In the genomic region with DNA sequence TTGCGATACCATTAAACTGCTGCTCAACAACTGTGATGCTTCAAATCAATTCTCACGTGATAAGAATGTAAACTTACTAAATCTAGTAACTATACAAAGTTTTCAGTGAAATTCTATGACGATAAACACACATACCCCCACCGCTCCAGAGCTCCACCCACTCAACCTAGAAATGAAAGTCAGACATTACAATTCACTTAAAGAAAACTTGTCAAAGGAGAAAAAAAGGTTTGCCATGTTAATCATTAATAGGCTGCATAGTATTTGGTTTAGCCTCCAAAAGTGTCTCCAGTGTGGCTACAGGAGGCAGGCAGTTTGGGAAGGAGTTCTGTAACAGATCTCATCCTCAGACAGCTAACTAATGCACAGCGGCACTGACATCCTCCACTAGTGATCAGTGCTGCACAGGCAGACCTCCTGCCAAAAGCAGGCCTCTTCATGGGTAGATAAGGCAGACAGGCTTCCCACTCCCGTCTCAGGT, we compare ENCODE assay signal across 8 cellular contexts. TPM values are rescaled to one million over a fixed set of nuclear protein-coding genes. Genes with fewer than 3 reads are reported as not detected.
A peak's percentile ranks its signal among the peaks of the same experiment; 100 is the strongest.
DNase-seq lines count a peak whose midpoint lies in the region; ATAC-seq and TF ChIP-seq lines count a peak whose summit lies in the region.

No MANE protein-coding gene starts in this region.

- TF ChIP-seq POLR2A in transverse colon (IDR thresholded peaks at IDR 0.05), result peak; percentile 10

- H3K4me1 ChIP-seq in lung (ENCODE audit: control insufficient read depth in 2 of 2, insufficient read depth in 2 of 2, low read length in 2 of 2) (peaks cover 6 to 19% of the 10 kb centered on the region in 2 donors), transverse colon (peaks cover 5 to 78% (median 51%) of the 10 kb centered on the region in 4 donors)

- WGBS in lung, 2 donors, result 48 to 58% methylated on average over 6 of the region's 6 CpGs
- 50 to 60% methylated on average over 3 to 6 of the region's 6 CpGs for WGBS in transverse colon (ENCODE audit: low coverage in 1 of 2), 2 donors

- intact Hi-C loops in transverse colon (cut with DNase I; ENCODE audit: low total_unique reads), result no loop called here

- ATAC-seq in activated naive CD8-positive, alpha-beta T cell treated with anti-CD3 and anti-CD28 coated beads, Interleukin-2, amount 10 ng/mL, durations not matched to agents 7 days and 5 days (ENCODE audit: low read depth), result peak; percentile 40
- ATAC-seq in lung (ENCODE audit: insufficient read depth, low FRiP score) (no peak), GM19328 (IDR thresholded peaks at IDR 0.05; ENCODE audit: unreplicated experiment) (no peak)

- peak overlapping the region; percentile 24 for H3K4me3 ChIP-seq in lung
- H3K4me3 ChIP-seq in transverse colon, result peak overlapping the region in 2 of 4 donors; percentile 2 to 83

- POLR2A ChIA-PET in activated naive CD8-positive, alpha-beta T cell treated with anti-CD3 and anti-CD28 coated beads, Interleukin-2, amount 10 ng/mL, durations not matched to agents 7 days and 5 days (lab: Charles Lee), result interaction anchor here (0.8 to 2.6 kb wide), 6 partner anchors 34 to 215 kb away, joined by 3 to 29 read pairs (median 4); a partner anchor contains a TSS

- no peaks in the 10 kb centered on the region for H3K9me3 Mint-ChIP-seq in activated naive CD8-positive, alpha-beta T cell treated with anti-CD3 and anti-CD28 coated beads, Interleukin-2, amount 10 ng/mL, durations not matched to agents 7 days and 5 days

- in situ Hi-C loops in G401 (cut with HindIII; ENCODE audit: low sequenced_read_pairs), result no loop called here
- in situ Hi-C loops in KBM-7 (cut with MboI; ENCODE audit: low pct_unique_long_range_greater_than_20kb, low sequenced_read_pairs), result no loop called here
- in situ Hi-C loops in transverse colon (cut with MboI; ENCODE audit: low pct_ligation_motif_present in 1 of 4, low pct_unique_long_range_greater_than_20kb in 1 of 4, low sequenced_read_pairs in 3 of 4), result no loop called here

- DNase-seq in G401 (ENCODE audit: low spot score) (peak; percentile 40), KBM-7 (peak; percentile 65), lung (ENCODE audit: low spot score) (no peak), transverse colon (peak; percentile 22), NCI-H748 (lab: John Stamatoyannopoulos, UW; ENCODE audit: unreplicated experiment) (no peak), RKO (ENCODE audit: low spot score) (no peak)
- peak; percentile 45 for DNase-seq in activated naive CD8-positive, alpha-beta T cell treated with anti-CD3 and anti-CD28 coated beads, Interleukin-2, amount 10 ng/mL, durations not matched to agents 7 days and 5 days

- H3K27me3 ChIP-seq in lung (ENCODE audit: control insufficient read depth, insufficient read depth), result no peaks in the 10 kb centered on the region
- H3K27me3 ChIP-seq in transverse colon, result no peaks in the 10 kb centered on the region

- H3K36me3 ChIP-seq in lung (ENCODE audit: control insufficient read depth in 2 of 2, insufficient read depth in 2 of 2, low read length in 2 of 2) (no peaks in the 10 kb centered on the region), transverse colon (no peaks in the 10 kb centered on the region)

- H3K36me3 Mint-ChIP-seq in activated naive CD8-positive, alpha-beta T cell treated with anti-CD3 and anti-CD28 coated beads, Interleukin-2, amount 10 ng/mL, durations not matched to agents 7 days and 5 days, result peaks cover 22% of the 10 kb centered on the region

- H3K27ac Mint-ChIP-seq in activated naive CD8-positive, alpha-beta T cell treated with anti-CD3 and anti-CD28 coated beads, Interleukin-2, amount 10 ng/mL, durations not matched to agents 7 days and 5 days, result peak overlapping the region; percentile 84

- H3K4me3 Mint-ChIP-seq in activated naive CD8-positive, alpha-beta T cell treated with anti-CD3 and anti-CD28 coated beads, Interleukin-2, amount 10 ng/mL, durations not matched to agents 7 days and 5 days, result peak overlapping the region; percentile 87

- no peak for TF ChIP-seq EP300 in transverse colon (IDR thresholded peaks at IDR 0.05; ENCODE audit: low read depth)

- peaks cover 60% of the 10 kb centered on the region for H3K4me1 Mint-ChIP-seq in activated naive CD8-positive, alpha-beta T cell treated with anti-CD3 and anti-CD28 coated beads, Interleukin-2, amount 10 ng/mL, durations not matched to agents 7 days and 5 days

- H3K27ac ChIP-seq in lung (ENCODE audit: low read depth in 1 of 2, low read length in 1 of 2) (peak overlapping the region in 1 of 2 donors; percentile 35), transverse colon (peak overlapping the region; percentile 22 to 97 (median 38))

- no peaks in the 10 kb centered on the region for H3K27me3 Mint-ChIP-seq in activated naive CD8-positive, alpha-beta T cell treated with anti-CD3 and anti-CD28 coated beads, Interleukin-2, amount 10 ng/mL, durations not matched to agents 7 days and 5 days

- no peak for TF ChIP-seq CTCF in lung (IDR thresholded peaks at IDR 0.05; ENCODE audit: control extremely low read depth, extremely low read depth)
- no peak for TF ChIP-seq CTCF in transverse colon (IDR thresholded peaks at IDR 0.05)

- H3K9me3 ChIP-seq in lung (ENCODE audit: control insufficient read depth in 2 of 2, insufficient read depth in 1 of 2, low read length in 1 of 2), result no peaks in the 10 kb centered on the region
- H3K9me3 ChIP-seq in transverse colon, result no peaks in the 10 kb centered on the region

RNA-seq across cellular contexts. Expression of a gene that starts 3.1 kb away (rescaled TPM):
- 29.4 and 30.0 TPM in 2 replicates for total RNA-seq in G401 (2014; rRNA removed; shearing (Covaris generic))
- 10 to 100 TPM; 48.5 to 55.6 TPM for total RNA-seq in activated naive CD8-positive, alpha-beta T cell treated with anti-CD3 and anti-CD28 coated beads, Interleukin-2, amount 10 ng/mL, durations not matched to agents 7 days and 5 days
- total RNA-seq in lung (10 to 100 TPM; 24.7 to 32.2 TPM), transverse colon (100 to 1,000 TPM in 1 of 4 donors, 10 to 100 TPM in 3; 17.6 to 118 (median 37.7) TPM)
- polyA plus RNA-seq in lung, result 10 to 100 TPM; 10.4 to 18.9 TPM

Comparison
In these comparisons a context has a peak if more than half of its experiments do, and no peak if none do; other contexts are left out.
1. DNase-seq: peak in G401 (single experiment), KBM-7 (single experiment), activated naive CD8-positive, alpha-beta T cell treated with anti-CD3 and anti-CD28 coated beads, Interleukin-2, amount 10 ng/mL, durations not matched to agents 7 days and 5 days (single experiment) and transverse colon (single experiment); none in lung (single experiment), NCI-H748 (single experiment) and RKO (single experiment).